1 cellular context compared by ENCODE assay signal in the genomic region with DNA sequence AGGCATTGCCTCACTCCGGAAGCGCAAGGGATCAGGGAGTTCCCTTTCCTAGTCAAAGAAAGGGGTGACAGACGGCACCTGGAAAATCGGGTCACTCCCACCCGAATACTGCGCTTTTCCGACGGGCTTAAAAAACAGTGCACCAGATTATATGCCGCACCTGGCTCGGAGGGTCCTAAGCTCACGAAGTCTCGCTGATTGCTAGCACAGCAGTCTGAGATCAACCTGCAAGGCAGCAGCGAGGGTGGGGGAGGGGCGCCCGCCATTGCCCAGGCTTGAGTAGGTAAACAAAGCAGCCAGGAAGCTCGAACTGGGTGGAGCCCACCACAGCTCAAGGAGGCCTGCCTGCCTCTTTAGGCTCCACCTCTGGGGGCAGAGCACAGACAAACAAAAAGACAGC.
A peak's percentile ranks its signal among the peaks of the same experiment; 100 is the strongest.
TF ChIP-seq lines count a peak whose summit lies in the region.
"Not testable (repeated sequence)": the region's sequence is repeated elsewhere in the genome, so short reads cannot be mapped to it uniquely, and the experiment has no call there.

No MANE protein-coding gene starts in this region.

TF ChIP-seq in HepG2, 621 proteins besides CTCF, POLR2A, EP300 and RAD21 (continued from another document):
- TF ChIP-seq, protein P1, sequence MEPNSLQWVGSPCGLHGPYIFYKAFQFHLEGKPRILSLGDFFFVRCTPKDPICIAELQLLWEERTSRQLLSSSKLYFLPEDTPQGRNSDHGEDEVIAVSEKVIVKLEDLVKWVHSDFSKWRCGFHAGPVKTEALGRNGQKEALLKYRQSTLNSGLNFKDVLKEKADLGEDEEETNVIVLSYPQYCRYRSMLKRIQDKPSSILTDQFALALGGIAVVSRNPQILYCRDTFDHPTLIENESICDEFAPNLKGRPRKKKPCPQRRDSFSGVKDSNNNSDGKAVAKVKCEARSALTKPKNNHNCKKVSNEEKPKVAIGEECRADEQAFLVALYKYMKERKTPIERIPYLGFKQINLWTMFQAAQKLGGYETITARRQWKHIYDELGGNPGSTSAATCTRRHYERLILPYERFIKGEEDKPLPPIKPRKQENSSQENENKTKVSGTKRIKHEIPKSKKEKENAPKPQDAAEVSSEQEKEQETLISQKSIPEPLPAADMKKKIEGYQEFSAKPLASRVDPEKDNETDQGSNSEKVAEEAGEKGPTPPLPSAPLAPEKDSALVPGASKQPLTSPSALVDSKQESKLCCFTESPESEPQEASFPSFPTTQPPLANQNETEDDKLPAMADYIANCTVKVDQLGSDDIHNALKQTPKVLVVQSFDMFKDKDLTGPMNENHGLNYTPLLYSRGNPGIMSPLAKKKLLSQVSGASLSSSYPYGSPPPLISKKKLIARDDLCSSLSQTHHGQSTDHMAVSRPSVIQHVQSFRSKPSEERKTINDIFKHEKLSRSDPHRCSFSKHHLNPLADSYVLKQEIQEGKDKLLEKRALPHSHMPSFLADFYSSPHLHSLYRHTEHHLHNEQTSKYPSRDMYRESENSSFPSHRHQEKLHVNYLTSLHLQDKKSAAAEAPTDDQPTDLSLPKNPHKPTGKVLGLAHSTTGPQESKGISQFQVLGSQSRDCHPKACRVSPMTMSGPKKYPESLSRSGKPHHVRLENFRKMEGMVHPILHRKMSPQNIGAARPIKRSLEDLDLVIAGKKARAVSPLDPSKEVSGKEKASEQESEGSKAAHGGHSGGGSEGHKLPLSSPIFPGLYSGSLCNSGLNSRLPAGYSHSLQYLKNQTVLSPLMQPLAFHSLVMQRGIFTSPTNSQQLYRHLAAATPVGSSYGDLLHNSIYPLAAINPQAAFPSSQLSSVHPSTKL (CRISPR knock-in tag; IDR thresholded peaks at IDR 0.05): peak; percentile 18; the same call in 1 of the 2 replicates
- TF ChIP-seq, protein P2, sequence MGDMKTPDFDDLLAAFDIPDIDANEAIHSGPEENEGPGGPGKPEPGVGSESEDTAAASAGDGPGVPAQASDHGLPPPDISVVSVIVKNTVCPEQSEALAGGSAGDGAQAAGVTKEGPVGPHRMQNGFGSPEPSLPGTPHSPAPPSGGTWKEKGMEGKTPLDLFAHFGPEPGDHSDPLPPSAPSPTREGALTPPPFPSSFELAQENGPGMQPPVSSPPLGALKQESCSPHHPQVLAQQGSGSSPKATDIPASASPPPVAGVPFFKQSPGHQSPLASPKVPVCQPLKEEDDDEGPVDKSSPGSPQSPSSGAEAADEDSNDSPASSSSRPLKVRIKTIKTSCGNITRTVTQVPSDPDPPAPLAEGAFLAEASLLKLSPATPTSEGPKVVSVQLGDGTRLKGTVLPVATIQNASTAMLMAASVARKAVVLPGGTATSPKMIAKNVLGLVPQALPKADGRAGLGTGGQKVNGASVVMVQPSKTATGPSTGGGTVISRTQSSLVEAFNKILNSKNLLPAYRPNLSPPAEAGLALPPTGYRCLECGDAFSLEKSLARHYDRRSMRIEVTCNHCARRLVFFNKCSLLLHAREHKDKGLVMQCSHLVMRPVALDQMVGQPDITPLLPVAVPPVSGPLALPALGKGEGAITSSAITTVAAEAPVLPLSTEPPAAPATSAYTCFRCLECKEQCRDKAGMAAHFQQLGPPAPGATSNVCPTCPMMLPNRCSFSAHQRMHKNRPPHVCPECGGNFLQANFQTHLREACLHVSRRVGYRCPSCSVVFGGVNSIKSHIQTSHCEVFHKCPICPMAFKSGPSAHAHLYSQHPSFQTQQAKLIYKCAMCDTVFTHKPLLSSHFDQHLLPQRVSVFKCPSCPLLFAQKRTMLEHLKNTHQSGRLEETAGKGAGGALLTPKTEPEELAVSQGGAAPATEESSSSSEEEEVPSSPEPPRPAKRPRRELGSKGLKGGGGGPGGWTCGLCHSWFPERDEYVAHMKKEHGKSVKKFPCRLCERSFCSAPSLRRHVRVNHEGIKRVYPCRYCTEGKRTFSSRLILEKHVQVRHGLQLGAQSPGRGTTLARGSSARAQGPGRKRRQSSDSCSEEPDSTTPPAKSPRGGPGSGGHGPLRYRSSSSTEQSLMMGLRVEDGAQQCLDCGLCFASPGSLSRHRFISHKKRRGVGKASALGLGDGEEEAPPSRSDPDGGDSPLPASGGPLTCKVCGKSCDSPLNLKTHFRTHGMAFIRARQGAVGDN (CRISPR knock-in tag; IDR thresholded peaks at IDR 0.05): 0 out of 2 replicates have a peak, but pooled peaks have one; percentile 18
- TF ChIP-seq YY1 (IDR thresholded peaks at IDR 0.05; ENCODE audit: insufficient read depth, insufficient replicate concordance, low read depth, low read length) (peak; percentile 15), FOXA1 (CRISPR knock-in tag; IDR thresholded peaks at IDR 0.05) (0 out of 2 replicates have a peak, but pooled peaks have one; percentile 22)
- not testable (repeated sequence) for TF ChIP-seq FOXA1 (IDR thresholded peaks at IDR 0.05)
